20 cellular contexts compared by ENCODE assay signal in the genomic region with DNA sequence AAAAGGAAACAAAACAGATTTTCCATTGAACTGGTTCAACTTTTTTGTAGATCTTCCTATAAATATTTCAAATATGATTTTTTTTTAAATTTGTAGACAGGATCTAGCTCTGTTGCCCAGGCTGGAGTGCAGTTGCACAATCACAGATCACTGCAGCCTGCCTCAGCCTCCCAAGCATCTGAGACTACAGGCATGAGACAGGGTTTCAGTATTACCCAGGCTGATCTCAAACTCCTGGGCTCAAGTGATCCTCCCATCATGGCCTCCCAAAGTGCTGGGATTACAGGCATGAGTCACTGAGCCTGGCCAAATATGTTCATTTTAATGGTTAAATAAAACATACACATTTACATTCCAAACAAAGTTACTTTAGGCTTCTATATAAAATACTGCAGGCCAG. TPM values are rescaled to one million over a fixed set of nuclear protein-coding genes. Genes with fewer than 3 reads are reported as not detected.
DNase-seq lines count a peak whose midpoint lies in the region; ATAC-seq and TF ChIP-seq lines count a peak whose summit lies in the region.
"Had no signal": no experiment of that assay in that cellular context is flagged by ENCODE, and none has a peak within 500 bp of the region (broad histone marks: within the 10 kb centered on the region; RNA-seq: fewer than 3 reads in every experiment).

No MANE protein-coding gene starts in this region.

- CTCF ChIA-PET in PC-3 (lab: Charles Lee) = interaction anchor here (0.7 kb wide), 1 partner anchor 144 kb away, joined by 5 read pairs; the partner anchor contains the start of gene DSN1

- H3K79me2 ChIP-seq in GM23248 (ENCODE audit: insufficient read depth) (no peaks in the 10 kb centered on the region), PC-3 (ENCODE audit: low read length) (no peaks in the 10 kb centered on the region)

- POLR2A ChIA-PET in PC-3 (lab: Charles Lee; ENCODE audit: unreplicated experiment) = interaction anchor here (0.8 kb wide), 1 partner anchor 35 kb away, joined by 13 read pairs; no protein-coding TSS in a partner anchor

- TF ChIP-seq CTCF in PC-3 (conservative IDR thresholded peaks at IDR 0.05; ENCODE audit: low read depth, low read length) (no peak), gastroesophageal sphincter (IDR thresholded peaks at IDR 0.05) (no peak)

- H4K20me1 ChIP-seq in GM23248 (ENCODE audit: insufficient read depth) = no peaks in the 10 kb centered on the region
- H4K20me1 ChIP-seq in PC-3 (ENCODE audit: low read length) = no peaks in the 10 kb centered on the region

- DNase-seq in activated naive CD4-positive, alpha-beta T cell treated with anti-CD3 and anti-CD28 coated beads, Interleukin-2, amount 50 U/mL, for 72 hours (ENCODE audit: low spot score in 2 of 2) = no peak
- DNase-seq in activated naive CD4-positive, alpha-beta T cell (lab: John Stamatoyannopoulos, UW) = no peak
- DNase-seq in GM23248 (peak; percentile 7), PC-3 (peak; percentile 13), NCI-H187 treated with DMSO at 0.1 percent for 48 hours (lab: John Stamatoyannopoulos, UW) (no peak), DMS 273 treated with DMSO at 0.1 percent for 48 hours (lab: John Stamatoyannopoulos, UW) (no peak)
- DNase-seq: ACHN, AML-193, Caco-2, DMS53, KG1, NCI-H1048, NCI-H1436 treated with DMSO at 0.1 percent for 48 hours, NCI-H2081, NCI-H510A, NCI-H82 had no signal

- H3K9me3 ChIP-seq in GM23248 (ENCODE audit: low read depth) (no peaks in the 10 kb centered on the region), PC-3 (ENCODE audit: low read length) (no peaks in the 10 kb centered on the region), gastroesophageal sphincter (no peaks in the 10 kb centered on the region)
- H3K9me3 ChIP-seq: Caco-2 had no signal

- in situ Hi-C loops in GM23248 (cut with MboI) = no loop called here

- H3K36me3 Mint-ChIP-seq in activated naive CD4-positive, alpha-beta T cell treated with anti-CD3 and anti-CD28 coated beads, Interleukin-2, amount 50 U/mL, for 72 hours = peaks cover 0 to 8% of the 10 kb centered on the region in 2 donors

- intact Hi-C loops in PC-3 (cut with micrococcal nuclease) = no loop called here

- no peak for TF ChIP-seq POLR2A in gastroesophageal sphincter (IDR thresholded peaks at IDR 0.05)

- peak; percentile 43 to 83 for ATAC-seq in activated naive CD4-positive, alpha-beta T cell treated with anti-CD3 and anti-CD28 coated beads, Interleukin-2, amount 50 U/mL, for 72 hours
- peak; percentile 58; the same call in 1 of the 2 replicates for ATAC-seq in PC-3
- ATAC-seq in gastroesophageal sphincter = peak; percentile 13

- BruUV-seq in PC-3 (replicated peaks; lab: Mats Ljungman, UMichigan) = no TSS peak

- no peak overlapping the region for H3K9ac ChIP-seq in GM23248
- H3K9ac ChIP-seq in PC-3 (ENCODE audit: low read length) = no peak overlapping the region

- H3K27ac ChIP-seq in GM23248 (no peak overlapping the region), PC-3 (ENCODE audit: low read length) (no peak overlapping the region), gastroesophageal sphincter (no peak overlapping the region)

- no peak overlapping the region for H3K27ac Mint-ChIP-seq in activated naive CD4-positive, alpha-beta T cell treated with anti-CD3 and anti-CD28 coated beads, Interleukin-2, amount 50 U/mL, for 72 hours

- H3F3A ChIP-seq in GM23248 (ENCODE audit: insufficient read depth) (no peaks in the 10 kb centered on the region), PC-3 (ENCODE audit: low read length, unreplicated experiment) (no peaks in the 10 kb centered on the region)

- H2AFZ ChIP-seq in GM23248 (no peak overlapping the region), PC-3 (ENCODE audit: low read length) (no peak overlapping the region)

- H3K27me3 ChIP-seq in GM23248 (replicated peaks; ENCODE audit: insufficient read depth) = no peaks in the 10 kb centered on the region
- H3K27me3 ChIP-seq in PC-3 (ENCODE audit: low read length) = no peaks in the 10 kb centered on the region
- no peaks in the 10 kb centered on the region for H3K27me3 ChIP-seq in gastroesophageal sphincter

- H3K4me3 ChIP-seq in GM23248 (no peak overlapping the region), PC-3 (ENCODE audit: low read length) (no peak overlapping the region), gastroesophageal sphincter (no peak overlapping the region)

- H3K4me2 ChIP-seq in GM23248 (ENCODE audit: unreplicated experiment) = no peak overlapping the region
- H3K4me2 ChIP-seq in PC-3 (ENCODE audit: low read length) = no peak overlapping the region

- H3K36me3 ChIP-seq in GM23248 (ENCODE audit: low read depth) (no peaks in the 10 kb centered on the region), PC-3 (ENCODE audit: low read depth, low read length) (no peaks in the 10 kb centered on the region; the same call in 1 of the 2 replicates), gastroesophageal sphincter (peaks cover 0 to 100% of the 10 kb centered on the region in 2 donors)

- no peaks in the 10 kb centered on the region for H3K9me3 Mint-ChIP-seq in activated naive CD4-positive, alpha-beta T cell treated with anti-CD3 and anti-CD28 coated beads, Interleukin-2, amount 50 U/mL, for 72 hours
- H3K9me3 Mint-ChIP-seq: CD14-positive monocyte had no signal

- no peak for TF ChIP-seq EP300 in gastroesophageal sphincter (IDR thresholded peaks at IDR 0.05)

- H3K4me1 ChIP-seq in GM23248 (ENCODE audit: insufficient read depth) (no peaks in the 10 kb centered on the region), PC-3 (ENCODE audit: insufficient read depth, low read length) (no peaks in the 10 kb centered on the region), gastroesophageal sphincter (peaks cover 0 to 8% (median 0%) of the 10 kb centered on the region in 3 donors)
- H3K4me1 ChIP-seq: Caco-2 had no signal

- H3K9me2 ChIP-seq in GM23248 (ENCODE audit: insufficient read depth) = no peaks in the 10 kb centered on the region
- H3K9me2 ChIP-seq in PC-3 (replicated peaks; ENCODE audit: low read length) = no peaks in the 10 kb centered on the region

RNA-seq across cellular contexts. Expression of gene SAMHD1, which starts 33.6 kb away (rescaled TPM):
- total RNA-seq in activated naive CD4-positive, alpha-beta T cell treated with anti-CD3 and anti-CD28 coated beads, Interleukin-2, amount 50 U/mL, for 72 hours = 10 to 100 TPM; 50.2 to 56.3 TPM
- total RNA-seq in GM23248 (2014; rRNA removed; shearing (Covaris generic)) = 9.0 and 15.8 TPM in 2 replicates
- 7.4 and 10.1 TPM in 2 replicates for polyA plus RNA-seq in GM23248 (2016; fragmentation: Nextera tagmentation; extraction: Ambion mirVana)
- total RNA-seq in PC-3 (2014; rRNA removed) (23.0 and 24.2 TPM in 2 replicates), gastroesophageal sphincter (100 to 1,000 TPM; 348 to 854 (median 449) TPM)

RNA-seq across cellular contexts. Expression of gene TLDC2, which starts 42.0 kb away (rescaled TPM):
- not detected for total RNA-seq in activated naive CD4-positive, alpha-beta T cell treated with anti-CD3 and anti-CD28 coated beads, Interleukin-2, amount 50 U/mL, for 72 hours
- 0.32 and 0.76 TPM in 2 replicates for total RNA-seq in GM23248 (2014; rRNA removed; shearing (Covaris generic))
- 0.20 and 0.24 TPM in 2 replicates for polyA plus RNA-seq in GM23248 (2016; fragmentation: Nextera tagmentation; extraction: Ambion mirVana)
- not detected in 2 replicates for total RNA-seq in PC-3 (2014; rRNA removed)
- 1 to 10 TPM in 1 of 4 donors, under 1 TPM in 2, not detected in 1; 0.27 to 3.7 (median 0.27) TPM for total RNA-seq in gastroesophageal sphincter
- total RNA-seq: Caco-2, M059J, SK-MEL-5 had no signal
- polyA plus RNA-seq: CD14-positive monocyte had no signal

Comparison
In these comparisons a context has a peak if more than half of its experiments do, and no peak if none do; other contexts are left out.
1. ATAC-seq: peak in every context shown above with its lines; median percentile 63 in activated naive CD4-positive, alpha-beta T cell treated with anti-CD3 and anti-CD28 coated beads, Interleukin-2, amount 50 U/mL, for 72 hours; 58 in PC-3; 13 in gastroesophageal sphincter.
2. DNase-seq: peak in GM23248 (single experiment) and PC-3 (single experiment); none in activated naive CD4-positive, alpha-beta T cell treated with anti-CD3 and anti-CD28 coated beads, Interleukin-2, amount 50 U/mL, for 72 hours (0 of 2), activated naive CD4-positive, alpha-beta T cell (0 of 4), NCI-H187 treated with DMSO at 0.1 percent for 48 hours (single experiment) and DMS 273 treated with DMSO at 0.1 percent for 48 hours (single experiment).
3. RNA of gene SAMHD1, which starts 33.6 kb away (total RNA-seq): 348 to 854 TPM in gastroesophageal sphincter; 50.2 to 56.3 TPM in activated naive CD4-positive, alpha-beta T cell treated with anti-CD3 and anti-CD28 coated beads, Interleukin-2, amount 50 U/mL, for 72 hours, 23.0 to 24.2 TPM in PC-3 and 9.0 to 15.8 TPM in GM23248; every median in the first group is over 4 times any median in the second.